13 cellular contexts compared by ENCODE assay signal in the genomic region with DNA sequence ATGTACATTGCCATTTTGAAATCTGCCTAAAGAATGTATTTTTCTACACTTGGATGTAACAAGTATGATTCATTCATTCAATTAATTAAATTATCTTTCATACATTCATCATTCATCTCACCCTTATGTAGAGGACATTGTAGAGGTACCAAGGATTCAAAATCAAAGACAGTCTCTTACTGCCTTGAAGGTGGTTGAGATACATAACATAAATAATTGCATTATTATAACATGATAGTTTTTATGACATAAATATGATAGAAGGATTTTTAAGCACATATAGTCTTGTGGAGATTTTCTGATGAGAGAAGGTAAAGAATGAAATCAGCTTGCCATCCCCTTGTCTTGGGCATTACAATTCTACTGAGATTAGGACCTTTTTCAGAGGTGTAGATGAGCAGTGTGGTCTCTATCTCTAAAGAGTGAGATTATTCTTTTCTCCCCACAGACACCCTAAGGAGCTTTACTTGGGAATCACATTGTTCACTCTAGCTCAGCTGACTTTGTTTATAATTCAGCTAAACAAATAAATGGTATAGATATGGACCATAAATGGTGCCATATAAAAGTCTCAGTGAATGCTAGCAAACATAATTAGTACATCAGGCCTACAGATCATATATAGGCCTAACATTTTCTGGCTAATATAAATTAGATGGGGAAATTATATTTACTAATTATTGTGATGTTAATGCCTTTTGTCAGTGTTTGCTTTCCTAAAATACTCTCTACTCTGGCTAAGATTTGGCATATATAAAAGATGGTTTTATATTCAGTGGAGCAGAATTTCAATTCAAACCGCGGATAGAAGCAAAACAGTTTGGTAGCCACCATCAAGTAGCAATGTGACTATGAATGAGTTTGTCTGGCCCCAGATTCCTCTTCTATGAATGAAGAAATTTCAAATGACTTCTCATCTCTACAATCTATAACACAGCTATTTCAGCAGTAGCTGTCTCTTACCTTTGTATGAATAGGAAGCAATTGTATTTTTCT. TPM values are rescaled to one million over a fixed set of nuclear protein-coding genes. Genes with fewer than 3 reads are reported as not detected.
DNase-seq lines count a peak whose midpoint lies in the region; ATAC-seq, FAIRE-seq and TF ChIP-seq lines count a peak whose summit lies in the region.
"Had no signal": no experiment of that assay in that cellular context is flagged by ENCODE, and none has a peak within 500 bp of the region (broad histone marks: within the 10 kb centered on the region; RNA-seq: fewer than 3 reads in every experiment).

No MANE protein-coding gene starts in this region.

- no peak overlapping the region for H3K4me2 ChIP-seq in A549

- no peak for TF ChIP-seq EP300 in A549 (IDR thresholded peaks at IDR 0.05)

- no peak for TF ChIP-seq RAD21 in A549 (conservative IDR thresholded peaks at IDR 0.05 in 1 of 2, IDR thresholded peaks at IDR 0.05 in 1 of 2)

- H3K9me3 ChIP-seq in A549, result no peaks in the 10 kb centered on the region

- POLR2A ChIA-PET in A549 (lab: Yijun Ruan, JAX), result no interaction called here

- no peak for DNase-seq in A549 (ENCODE audit: low read depth in 1 of 2, low spot score in 1 of 2)
- no peak for DNase-seq in GM12865 (ENCODE audit: low read depth)
- DNase-seq in naive B cell, result no peak
- no peak for DNase-seq in globus pallidus (ENCODE audit: low spot score)
- no peak for DNase-seq in dedifferentiated amniotic fluid mesenchymal stem cell (ENCODE audit: extremely low spot score)
- no peak for DNase-seq in midbrain (lab: John Stamatoyannopoulos, UW)
- DNase-seq: activated effector memory CD4-positive, alpha-beta T cell treated with anti-CD3 and anti-CD28 coated beads, Interleukin-2, amount 50 U/mL, for 16 hours; GDM1; NCI-H345; small intestine had no signal

- ATAC-seq in A549 (no peak), naive B cell (ENCODE audit: low read depth in 2 of 2) (no peak), GM18517 (IDR thresholded peaks at IDR 0.05; ENCODE audit: unreplicated experiment) (no peak)
- ATAC-seq in activated T-helper 17 cell treated with anti-CD3 and anti-CD28 coated beads, Interleukin-2, amount 50 U/mL, for 72 hours (replicated peaks), result no peak

- H3K27ac Mint-ChIP-seq in activated T-helper 17 cell treated with anti-CD3 and anti-CD28 coated beads, Interleukin-2, amount 50 U/mL, for 72 hours, result peak overlapping the region; percentile 91
- H3K27ac Mint-ChIP-seq in naive B cell, result peak overlapping the region; percentile 13 to 99 (median 58)

- H3K4me3 Mint-ChIP-seq in activated T-helper 17 cell treated with anti-CD3 and anti-CD28 coated beads, Interleukin-2, amount 50 U/mL, for 72 hours, result peak overlapping the region; percentile 83
- peak overlapping the region in 1 of 8 donors; percentile 36 for H3K4me3 Mint-ChIP-seq in naive B cell

- H3K9me3 Mint-ChIP-seq in activated T-helper 17 cell treated with anti-CD3 and anti-CD28 coated beads, Interleukin-2, amount 50 U/mL, for 72 hours, result no peaks in the 10 kb centered on the region
- no peaks in the 10 kb centered on the region for H3K9me3 Mint-ChIP-seq in naive B cell

- 95% methylated on average over 2 of the region's 2 CpGs for WGBS in A549 (ENCODE audit: missing lambda C conversion rate)

- peak; percentile 63 for FAIRE-seq in A549 (lab: Jason Lieb, UNC)
- FAIRE-seq: small intestine had no signal

- CTCF ChIA-PET in A549 (lab: Yijun Ruan, JAX), result interaction anchor here (0.6 to 3.6 kb wide), 3 partner anchors 63 to 228 kb away, joined by 3 to 27 read pairs (median 3); no protein-coding TSS in a partner anchor

- H3K4me3 ChIP-seq in A549 (no peak overlapping the region), GM12865 (ENCODE audit: low read depth, low read length) (peak overlapping the region; percentile 85)

- no peaks in the 10 kb centered on the region for H3K27me3 Mint-ChIP-seq in activated T-helper 17 cell treated with anti-CD3 and anti-CD28 coated beads, Interleukin-2, amount 50 U/mL, for 72 hours
- peaks cover 15 to 43% (median 24%) of the 10 kb centered on the region in 3 donors for H3K27me3 Mint-ChIP-seq in naive B cell

- no peak for TF ChIP-seq POLR2A in A549 (IDR thresholded peaks at IDR 0.05; ENCODE audit: low read length)

- no peaks in the 10 kb centered on the region for H3K4me1 ChIP-seq in A549

- H3K36me3 Mint-ChIP-seq in activated T-helper 17 cell treated with anti-CD3 and anti-CD28 coated beads, Interleukin-2, amount 50 U/mL, for 72 hours (ENCODE audit: low read depth), result peaks cover 56% of the 10 kb centered on the region
- peaks cover 0 to 6% of the 10 kb centered on the region in 2 donors for H3K36me3 Mint-ChIP-seq in naive B cell

- H3K27ac ChIP-seq in A549, result no peak overlapping the region

- TF ChIP-seq CTCF in A549 (IDR thresholded peaks at IDR 0.05) (no peak), GM12865 (IDR thresholded peaks at IDR 0.05; ENCODE audit: insufficient read depth, low read depth, low read length, missing control alignments) (no peak)

- peaks cover 17% of the 10 kb centered on the region for H3K4me1 Mint-ChIP-seq in activated T-helper 17 cell treated with anti-CD3 and anti-CD28 coated beads, Interleukin-2, amount 50 U/mL, for 72 hours
- H3K4me1 Mint-ChIP-seq in naive B cell, result peaks cover 7 to 12% (median 8%) of the 10 kb centered on the region in 3 donors

TF ChIP-seq in A549, 52 proteins besides CTCF, POLR2A, EP300 and RAD21:
- TF ChIP-seq JUN (IDR thresholded peaks at IDR 0.05), result no peak
- no peak for TF ChIP-seq CBX8 (IDR thresholded peaks at IDR 0.05)
- no peak for TF ChIP-seq RARB (CRISPR knock-in tag; IDR thresholded peaks at IDR 0.05)
- TF ChIP-seq JUNB (IDR thresholded peaks at IDR 0.05), result no peak
- TF ChIP-seq TP53 (CRISPR knock-in tag; IDR thresholded peaks at IDR 0.05), result no peak
- no peak for TF ChIP-seq HOXB5 (CRISPR knock-in tag; IDR thresholded peaks at IDR 0.05)
- TF ChIP-seq, protein P1, sequence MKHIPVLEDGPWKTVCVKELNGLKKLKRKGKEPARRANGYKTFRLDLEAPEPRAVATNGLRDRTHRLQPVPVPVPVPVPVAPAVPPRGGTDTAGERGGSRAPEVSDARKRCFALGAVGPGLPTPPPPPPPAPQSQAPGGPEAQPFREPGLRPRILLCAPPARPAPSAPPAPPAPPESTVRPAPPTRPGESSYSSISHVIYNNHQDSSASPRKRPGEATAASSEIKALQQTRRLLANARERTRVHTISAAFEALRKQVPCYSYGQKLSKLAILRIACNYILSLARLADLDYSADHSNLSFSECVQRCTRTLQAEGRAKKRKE (CRISPR knock-in tag; IDR thresholded peaks at IDR 0.05; ENCODE audit: low read depth), result no peak
- TF ChIP-seq ZSCAN20 (CRISPR knock-in tag; IDR thresholded peaks at IDR 0.05), result no peak
- TF ChIP-seq FOSB (CRISPR knock-in tag; IDR thresholded peaks at IDR 0.05), result no peak
- TF ChIP-seq, protein P2, sequence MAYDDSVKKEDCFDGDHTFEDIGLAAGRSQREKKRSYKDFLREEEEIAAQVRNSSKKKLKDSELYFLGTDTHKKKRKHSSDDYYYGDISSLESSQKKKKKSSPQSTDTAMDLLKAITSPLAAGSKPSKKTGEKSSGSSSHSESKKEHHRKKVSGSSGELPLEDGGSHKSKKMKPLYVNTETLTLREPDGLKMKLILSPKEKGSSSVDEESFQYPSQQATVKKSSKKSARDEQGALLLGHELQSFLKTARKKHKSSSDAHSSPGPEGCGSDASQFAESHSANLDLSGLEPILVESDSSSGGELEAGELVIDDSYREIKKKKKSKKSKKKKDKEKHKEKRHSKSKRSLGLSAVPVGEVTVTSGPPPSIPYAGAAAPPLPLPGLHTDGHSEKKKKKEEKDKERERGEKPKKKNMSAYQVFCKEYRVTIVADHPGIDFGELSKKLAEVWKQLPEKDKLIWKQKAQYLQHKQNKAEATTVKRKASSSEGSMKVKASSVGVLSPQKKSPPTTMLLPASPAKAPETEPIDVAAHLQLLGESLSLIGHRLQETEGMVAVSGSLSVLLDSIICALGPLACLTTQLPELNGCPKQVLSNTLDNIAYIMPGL (CRISPR knock-in tag; IDR thresholded peaks at IDR 0.05; ENCODE audit: borderline replicate concordance), result no peak
- no peak for TF ChIP-seq BHLHE40 (IDR thresholded peaks at IDR 0.05; ENCODE audit: low read depth, low read length)
- TF ChIP-seq RFX5 (IDR thresholded peaks at IDR 0.05), result no peak
- no peak for TF ChIP-seq CHD4 (IDR thresholded peaks at IDR 0.05; ENCODE audit: borderline replicate concordance)
- TF ChIP-seq EHF (CRISPR knock-in tag; IDR thresholded peaks at IDR 0.05), result no peak
- no peak for TF ChIP-seq POLR2AphosphoS2 (conservative IDR thresholded peaks at IDR 0.05; ENCODE audit: low read length)
- TF ChIP-seq PHF8 (IDR thresholded peaks at IDR 0.05; ENCODE audit: borderline replicate concordance, low read depth), result no peak
- no peak for TF ChIP-seq FOSL2 (IDR thresholded peaks at IDR 0.05)
- no peak for TF ChIP-seq FOSL2 (CRISPR knock-in tag; IDR thresholded peaks at IDR 0.05)
- no peak for TF ChIP-seq NPAS2 (CRISPR knock-in tag; IDR thresholded peaks at IDR 0.05; ENCODE audit: borderline replicate concordance)
- TF ChIP-seq HEYL (CRISPR knock-in tag; IDR thresholded peaks at IDR 0.05), result no peak
- TF ChIP-seq CHD2 (IDR thresholded peaks at IDR 0.05; ENCODE audit: low read length, partially characterized antibody), result no peak

RNA-seq across cellular contexts. Expression of a gene that starts 1.9 kb away (rescaled TPM):
- polyA plus RNA-seq in A549 (2011; rRNA removed) (not detected in 2 replicates), A549 (2017; fragmentation: RNase III; extraction: RNeasy Plus Mini Kit Qiagen cat#74134 plus additional on column Dnase treatment) (not detected in 3 replicates), naive B cell (ENCODE audit: low read depth in 6 of 6) (100 to 1,000 TPM in 4 of 6 donors, 10 to 100 TPM in 2; 55.5 to 355 (median 116) TPM)
- not detected in 2 replicates for polyA plus RNA-seq in A549 (2012; cell fraction: cytosol; rRNA removed)
- polyA plus RNA-seq in A549 (2012; cell fraction: nucleus; rRNA removed), result not detected in 2 replicates
- polyA minus RNA-seq in A549 (2011; rRNA and poly(A)+ RNA removed), result not detected in 2 replicates
- 100 to 1,000 TPM in 1 of 2 donors, 10 to 100 TPM in 1; 64.7 to 151 TPM for total RNA-seq in activated T-helper 17 cell treated with anti-CD3 and anti-CD28 coated beads, Interleukin-2, amount 50 U/mL, for 72 hours

RNA-seq across cellular contexts. Expression of a gene that starts 58.5 kb away (rescaled TPM):
- not detected in 2 replicates for polyA plus RNA-seq in A549 (2011; rRNA removed)
- polyA plus RNA-seq in A549 (2012; cell fraction: cytosol; rRNA removed), result not detected in 2 replicates
- not detected in 2 replicates for polyA plus RNA-seq in A549 (2012; cell fraction: nucleus; rRNA removed)
- polyA plus RNA-seq in A549 (2017; fragmentation: RNase III; extraction: RNeasy Plus Mini Kit Qiagen cat#74134 plus additional on column Dnase treatment), result not detected in 3 replicates
- polyA minus RNA-seq in A549 (2011; rRNA and poly(A)+ RNA removed), result not detected in 2 replicates
- under 1 TPM in 1 of 2 donors, not detected in 1; 0.19 TPM for total RNA-seq in activated T-helper 17 cell treated with anti-CD3 and anti-CD28 coated beads, Interleukin-2, amount 50 U/mL, for 72 hours
- polyA plus RNA-seq in naive B cell (ENCODE audit: low read depth in 6 of 6), result under 1 TPM in 1 of 6 donors, not detected in 5; 0.07 TPM
- total RNA-seq: cerebellum had no signal

Comparison
In these comparisons a context has a peak if more than half of its experiments do, and no peak if none do; other contexts are left out.
1. RNA of a gene that starts 1.9 kb away (polyA plus RNA-seq): 55.5 to 355 TPM in naive B cell; not detected in A549; every median in the first group is over 10 times any median in the second.